Comparison of ENCODE assay signal across 13 cellular contexts in the genomic region with DNA sequence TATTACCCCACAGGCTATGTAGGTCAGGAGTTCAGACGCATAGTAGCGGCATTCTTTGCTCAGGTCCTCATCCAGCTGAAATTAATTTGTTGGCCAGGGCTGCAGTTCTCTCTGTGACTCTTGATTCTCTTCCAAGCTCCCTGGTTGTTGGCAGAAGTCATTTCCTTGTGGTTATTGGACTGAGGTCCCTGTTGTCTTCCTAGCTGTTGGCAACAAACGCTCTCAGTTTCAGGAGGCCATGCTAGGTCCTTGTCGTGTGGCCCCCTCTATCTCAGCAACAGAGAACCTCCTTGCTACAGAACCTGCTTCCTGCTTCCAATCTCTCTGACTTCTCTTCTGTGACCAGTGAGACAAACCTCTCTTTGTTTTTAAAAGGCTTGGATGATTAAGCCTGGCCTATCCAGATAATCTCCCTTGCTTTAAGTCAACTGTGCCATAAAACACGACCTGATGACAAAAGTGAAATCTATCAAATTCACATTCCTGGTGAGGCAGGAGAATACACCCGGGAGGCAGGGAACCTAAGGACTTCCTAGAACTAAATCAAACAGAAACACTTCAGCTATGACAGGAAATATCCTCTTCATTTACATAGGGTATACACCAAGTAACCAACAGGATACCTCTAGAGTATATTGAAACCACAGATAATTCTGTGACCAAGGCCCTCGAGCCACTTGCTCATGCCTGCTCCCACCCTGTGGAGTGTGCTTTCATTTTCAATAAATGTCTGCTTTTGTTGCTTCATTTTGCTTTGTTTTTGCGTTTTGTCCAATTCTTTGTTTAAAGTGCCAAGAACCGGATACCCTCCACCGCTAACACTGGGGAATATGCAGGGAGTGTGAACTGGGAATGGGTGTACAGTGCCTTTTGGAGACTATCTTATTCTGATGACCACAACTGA.
A peak's percentile ranks its signal among the peaks of the same experiment; 100 is the strongest.
DNase-seq lines count a peak whose midpoint lies in the region; ATAC-seq and TF ChIP-seq lines count a peak whose summit lies in the region.
"Had no signal": no experiment of that assay in that cellular context is flagged by ENCODE, and none has a peak within 500 bp of the region (broad histone marks: within the 10 kb centered on the region; RNA-seq: fewer than 3 reads in every experiment).

No MANE protein-coding gene starts in this region.

- no peak overlapping the region for H3K4me2 ChIP-seq in H9 (ENCODE audit: insufficient read depth, insufficient read length, low read length)

- H2AK5ac ChIP-seq in H9 (ENCODE audit: insufficient read length, low read length) = no peak overlapping the region

- no peak overlapping the region for H3K27ac ChIP-seq in H9 (ENCODE audit: insufficient read length, low read depth, low read length)
- H3K27ac ChIP-seq: testis had no signal

- H4K8ac ChIP-seq in H9 (replicated peaks; ENCODE audit: insufficient read length, low read depth, low read length) = no peak overlapping the region

- no peak overlapping the region for H4K5ac ChIP-seq in H9 (ENCODE audit: insufficient read length, low read depth, low read length)

- H3K14ac ChIP-seq in H9 (ENCODE audit: insufficient read depth, low read length) = no peak overlapping the region

- no peaks in the 10 kb centered on the region for H3K23me2 ChIP-seq in H9 (ENCODE audit: insufficient read length, low read depth, low read length, poor library complexity, severe bottlenecking)

- ATAC-seq in GM18870 (IDR thresholded peaks at IDR 0.05; ENCODE audit: unreplicated experiment) = peak; percentile 71

- H3K9me3 Mint-ChIP-seq in nephron progenitor cell (no peaks in the 10 kb centered on the region), H9 (no peaks in the 10 kb centered on the region)

- whole genome bisulfite sequencing in H9 (ENCODE audit: extremely low coverage, insufficient read length, low lambda C conversion rate) = no CpG with 5 or more reads among the region's 10 CpGs

- no peak overlapping the region for H2BK12ac ChIP-seq in H9 (ENCODE audit: insufficient read length, low read depth, low read length)

- no peak overlapping the region for H2BK120ac ChIP-seq in H9 (ENCODE audit: low read depth, low read length, poor library complexity, severe bottlenecking)

- no peak overlapping the region for H3T11ph ChIP-seq in H9 (ENCODE audit: low read length)

- H3K4ac ChIP-seq in H9 (ENCODE audit: low read depth, low read length) = no peak overlapping the region

- no peak overlapping the region for H2BK5ac ChIP-seq in H9 (ENCODE audit: insufficient read length, low read length)

- no peaks in the 10 kb centered on the region for H3K79me2 ChIP-seq in H9 (ENCODE audit: insufficient read depth, low read length)

- no peak for TF ChIP-seq CTCF in foreskin fibroblast (IDR thresholded peaks at IDR 0.05; ENCODE audit: low read depth, low read length)
- TF ChIP-seq CTCF in retinal pigment epithelial cell (conservative IDR thresholded peaks at IDR 0.05; ENCODE audit: low read depth, low read length) = no peak
- no peak for TF ChIP-seq CTCF in nephron progenitor cell (IDR thresholded peaks at IDR 0.05)
- TF ChIP-seq CTCF in H9 (conservative IDR thresholded peaks at IDR 0.05) = no peak

- H3K27me3 Mint-ChIP-seq in nephron progenitor cell (ENCODE audit: low read depth, poor library complexity) (no peaks in the 10 kb centered on the region), H9 (ENCODE audit: low read depth) (no peaks in the 10 kb centered on the region)
- H3K27me3 Mint-ChIP-seq: activated naive CD8-positive, alpha-beta T cell had no signal

- no peaks in the 10 kb centered on the region for H3K9me3 ChIP-seq in H9 (ENCODE audit: control insufficient read depth, low read depth, low read length)
- H3K9me3 ChIP-seq: testis had no signal

- no peak overlapping the region for H3K27ac Mint-ChIP-seq in nephron progenitor cell
- peak overlapping the region in 1 of 3 experiments; percentile 8; a peak in 2 of 7 replicates for H3K27ac Mint-ChIP-seq in H9
- H3K27ac Mint-ChIP-seq: activated naive CD8-positive, alpha-beta T cell had no signal

- no peak overlapping the region for H3K18ac ChIP-seq in H9 (ENCODE audit: insufficient read length, low read depth, low read length)

- no peaks in the 10 kb centered on the region for H3K4me1 ChIP-seq in H9 (ENCODE audit: insufficient read depth, low read length)
- H3K4me1 ChIP-seq: testis had no signal

- in situ Hi-C loops in ACHN (cut with HindIII; ENCODE audit: low pct_ligation_motif_present, low pct_unique_long_range_greater_than_20kb, low sequenced_read_pairs) = no loop called here

- no peak overlapping the region for H2AFZ ChIP-seq in H9 (ENCODE audit: low read length)

- no peak overlapping the region for H2BK20ac ChIP-seq in H9 (ENCODE audit: low read depth, low read length, poor library complexity, severe bottlenecking)

- no peak overlapping the region for H3K9ac ChIP-seq in H9 (ENCODE audit: extremely low read depth, insufficient read length, low read length)

- no peak overlapping the region for H3K4me3 ChIP-seq in foreskin fibroblast (ENCODE audit: low read depth in 1 of 2, low read length in 2 of 2)
- no peak overlapping the region for H3K4me3 ChIP-seq in retinal pigment epithelial cell (ENCODE audit: low read length)
- H3K4me3 ChIP-seq: testis had no signal

- no peak overlapping the region for H4K91ac ChIP-seq in H9 (ENCODE audit: insufficient read length, low read depth, low read length)

- DNase-seq in OCI-M1 (lab: John Stamatoyannopoulos, UW) (peak; percentile 5), foreskin fibroblast (peak; percentile 6 to 70), retinal pigment epithelial cell (ENCODE audit: low read depth) (peak; percentile 41), NCI-H1930 (lab: John Stamatoyannopoulos, UW) (no peak), nephron progenitor cell (no peak), H9 (no peak), ACHN (no peak)
- DNase-seq: activated CD4-positive, CD25-positive, alpha-beta regulatory T cell; erythroblast; stimulated activated CD4-positive, alpha-beta T cell treated with anti-CD3 and anti-CD28 coated beads, Interleukin-2, amount 100 ng/mL, for 24 hours; testis had no signal

- H3K56ac ChIP-seq in H9 (ENCODE audit: insufficient read length, low read depth, low read length) = no peak overlapping the region

- no peak overlapping the region for H2BK15ac ChIP-seq in H9 (ENCODE audit: low read depth, low read length)

- no peaks in the 10 kb centered on the region for H3K36me3 Mint-ChIP-seq in nephron progenitor cell (ENCODE audit: low read depth)
- H3K36me3 Mint-ChIP-seq in H9 (ENCODE audit: insufficient read depth in 1 of 3, low read depth in 3 of 3) = no peaks in the 10 kb centered on the region
- H3K36me3 Mint-ChIP-seq: activated naive CD8-positive, alpha-beta T cell had no signal

- H3K27me3 ChIP-seq in H9 (ENCODE audit: insufficient read depth, low read length) = no peaks in the 10 kb centered on the region
- H3K27me3 ChIP-seq: testis had no signal

- H3K4me1 Mint-ChIP-seq in nephron progenitor cell (peaks cover 9% of the 10 kb centered on the region), H9 (peaks cover 0 to 3% of the 10 kb centered on the region in 2 experiments; a peak in 1 of 4 replicates)

- H3K4me3 Mint-ChIP-seq in nephron progenitor cell = no peak overlapping the region
- no peak overlapping the region for H3K4me3 Mint-ChIP-seq in H9
- H3K4me3 Mint-ChIP-seq: activated naive CD8-positive, alpha-beta T cell had no signal

- no peak overlapping the region for H3K23ac ChIP-seq in H9 (ENCODE audit: insufficient read length, low read depth, low read length)

- H4K20me1 ChIP-seq in H9 (ENCODE audit: control insufficient read depth, insufficient read depth, insufficient read length) = no peaks in the 10 kb centered on the region

- no peaks in the 10 kb centered on the region for H3K79me1 ChIP-seq in H9 (ENCODE audit: insufficient read depth, low read depth, low read length, poor library complexity, severe bottlenecking)

Comparison
In these comparisons a context has a peak if more than half of its experiments do, and no peak if none do; other contexts are left out.
1. DNase-seq: peak in OCI-M1 (single experiment), foreskin fibroblast (2 of 2) and retinal pigment epithelial cell (single experiment); none in NCI-H1930 (0 of 2), nephron progenitor cell (single experiment), H9 (single experiment) and ACHN (single experiment).